In genomic region chr3:127694467-127695215, GRCh38 we compare ENCODE assay signal across 9 cellular contexts. TPM values are rescaled to one million over a fixed set of nuclear protein-coding genes. Genes with fewer than 3 reads are reported as not detected.
DNase-seq lines count a peak whose midpoint lies in the region; ATAC-seq and TF ChIP-seq lines count a peak whose summit lies in the region.
"Had no signal": no experiment of that assay in that cellular context is flagged by ENCODE, and none has a peak within 500 bp of the region (broad histone marks: within the 10 kb centered on the region; RNA-seq: fewer than 3 reads in every experiment).

No MANE protein-coding gene starts in this region.

- no peaks in the 10 kb centered on the region for H3F3A ChIP-seq in MM.1S (ENCODE audit: insufficient read depth, low read length)

- peak; percentile 59 for DNase-seq in Daoy (ENCODE audit: low read depth)
- DNase-seq in MM.1S = peak; percentile 43
- DNase-seq in T follicular helper cell (ENCODE audit: low read depth) = peak; percentile 23
- DNase-seq in dermis microvascular lymphatic vessel endothelial cell (ENCODE audit: low read depth in 2 of 2) = peak; percentile 28 to 56
- DNase-seq in natural killer cell = no peak
- no peak for DNase-seq in retina
- DNase-seq in putamen (ENCODE audit: low spot score) = no peak

- no peaks in the 10 kb centered on the region for H4K20me1 ChIP-seq in MM.1S (ENCODE audit: insufficient read depth, low read length)

- H3K4me3 ChIP-seq in MM.1S (ENCODE audit: low read length) = no peak overlapping the region
- H3K4me3 ChIP-seq: left lung had no signal

- H3K4me2 ChIP-seq in MM.1S (ENCODE audit: low read depth, low read length) = no peak overlapping the region

- H3K9me2 ChIP-seq in MM.1S (replicated peaks; ENCODE audit: insufficient read depth, low read length) = no peaks in the 10 kb centered on the region

- no peak overlapping the region for H3K9ac ChIP-seq in MM.1S (ENCODE audit: low read length)

- H3K79me2 ChIP-seq in MM.1S (ENCODE audit: low read length) = no peaks in the 10 kb centered on the region

- no peak overlapping the region for H2AFZ ChIP-seq in MM.1S (ENCODE audit: low read length)

- H3K36me3 ChIP-seq in MM.1S (replicated peaks; ENCODE audit: insufficient read depth, low read length) = no peaks in the 10 kb centered on the region

- no peak overlapping the region for H3K27ac Mint-ChIP-seq in natural killer cell

- H3K27me3 ChIP-seq in MM.1S (replicated peaks; ENCODE audit: insufficient read depth, low read length) = no peaks in the 10 kb centered on the region
- H3K27me3 ChIP-seq: left lung had no signal

- H3K4me1 ChIP-seq in MM.1S (ENCODE audit: low read length) = no peaks in the 10 kb centered on the region

- intact Hi-C loops in natural killer cell (cut with micrococcal nuclease) = loop anchor here (5.0 kb wide), 1 partner anchor 117 kb away; no protein-coding TSS in a partner anchor

- peaks cover 0 to 5% of the 10 kb centered on the region in 2 donors for H3K4me1 Mint-ChIP-seq in natural killer cell

- H3K9me3 ChIP-seq in MM.1S (replicated peaks; ENCODE audit: insufficient read depth, low read length) = no peaks in the 10 kb centered on the region
- H3K9me3 ChIP-seq: left lung had no signal

- TF ChIP-seq CTCF in MM.1S (IDR thresholded peaks at IDR 0.05; ENCODE audit: low read length) = peak; percentile 28
- no peak for TF ChIP-seq CTCF in natural killer cell (IDR thresholded peaks at IDR 0.05)

- H3K27ac ChIP-seq in MM.1S (ENCODE audit: low read length) = no peak overlapping the region
- H3K27ac ChIP-seq: left lung had no signal

- H3K36me3 Mint-ChIP-seq in natural killer cell = no peaks in the 10 kb centered on the region

- H3K4me3 Mint-ChIP-seq in natural killer cell = no peak overlapping the region

- H3K27me3 Mint-ChIP-seq in natural killer cell (ENCODE audit: low read depth in 2 of 2) = no peaks in the 10 kb centered on the region

- peak; percentile 49 to 59 (median 57) for ATAC-seq in natural killer cell
- ATAC-seq in GM21515 (IDR thresholded peaks at IDR 0.05; ENCODE audit: unreplicated experiment) = no peak
- ATAC-seq: left lung had no signal

- H3K9me3 Mint-ChIP-seq in natural killer cell = no peaks in the 10 kb centered on the region

RNA-seq across cellular contexts. Expression of gene ABTB1, which starts 21.9 kb away (rescaled TPM):
- 0.95 and 2.4 TPM in 2 replicates for total RNA-seq in Daoy (2014; rRNA removed; shearing (Covaris generic))
- total RNA-seq in dermis microvascular lymphatic vessel endothelial cell = 7.2 and 12.8 TPM in 2 replicates
- total RNA-seq in natural killer cell = 100 to 1,000 TPM in 2 of 3 donors, 10 to 100 TPM in 1; 98.8 to 127 (median 107) TPM

Comparison
In these comparisons a context has a peak if more than half of its experiments do, and no peak if none do; other contexts are left out.
1. DNase-seq: peak in Daoy (single experiment), MM.1S (single experiment), T follicular helper cell (single experiment) and dermis microvascular lymphatic vessel endothelial cell (2 of 2); none in natural killer cell (single experiment), retina (single experiment) and putamen (single experiment).